ENCODE assay signal across 8 cellular contexts in the genomic region with DNA sequence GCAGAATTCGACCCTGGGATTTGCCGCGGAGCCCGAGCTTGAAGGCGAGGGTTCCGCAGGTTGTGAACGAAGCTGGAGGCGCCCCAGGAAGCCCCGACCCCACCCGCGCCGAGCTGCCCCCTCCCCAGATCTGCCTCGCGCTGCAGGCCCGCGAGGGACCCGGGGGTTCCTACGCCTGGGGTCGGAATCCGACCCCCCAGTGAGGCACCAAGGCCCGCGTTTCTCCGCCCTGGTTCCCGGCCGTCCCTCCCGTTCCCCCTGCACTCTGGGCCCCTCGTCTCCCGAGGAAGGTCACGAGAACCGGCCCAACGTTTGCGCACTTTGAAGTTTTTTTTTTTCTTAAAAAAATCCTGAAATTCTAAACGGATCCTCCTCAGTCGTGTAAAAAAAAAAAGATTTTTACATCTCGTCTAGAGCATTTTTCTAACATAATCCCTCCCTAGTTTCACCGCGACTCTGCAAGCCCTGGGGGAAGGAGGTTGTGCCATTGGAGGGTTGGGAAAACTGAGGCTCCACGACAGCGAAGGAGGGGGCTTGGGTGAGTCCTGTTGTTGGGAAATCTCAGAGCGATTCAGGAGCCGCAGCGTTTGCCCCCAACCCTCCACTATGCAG. TPM values are rescaled to one million over a fixed set of nuclear protein-coding genes. Genes with fewer than 3 reads are reported as not detected.
A peak's percentile ranks its signal among the peaks of the same experiment; 100 is the strongest.
DNase-seq lines count a peak whose midpoint lies in the region; ATAC-seq, FAIRE-seq and TF ChIP-seq lines count a peak whose summit lies in the region.

No MANE protein-coding gene starts in this region.

- in situ Hi-C loops in KBM-7 (cut with MboI; ENCODE audit: low pct_unique_long_range_greater_than_20kb, low sequenced_read_pairs) = no loop called here

- no peak for ATAC-seq in gastroesophageal sphincter

- TF ChIP-seq CTCF in Calu3 (IDR thresholded peaks at IDR 0.05; ENCODE audit: unreplicated experiment) (no peak), WI38 (IDR thresholded peaks at IDR 0.05; ENCODE audit: low read depth, low read length) (no peak), gastroesophageal sphincter (IDR thresholded peaks at IDR 0.05) (no peak)

- H3K27me3 ChIP-seq in gastroesophageal sphincter = peaks cover 6% of the 10 kb centered on the region
- H3K27me3 ChIP-seq in rectal smooth muscle tissue (ENCODE audit: control insufficient read depth, insufficient read depth, low read length) = peaks cover 11% of the 10 kb centered on the region

- no peaks in the 10 kb centered on the region for H3K4me1 Mint-ChIP-seq in Calu3 (ENCODE audit: low read depth, unreplicated experiment)

- intact Hi-C loops in Calu3 (cut with micrococcal nuclease; ENCODE audit: unreplicated experiment) = no loop called here

- no peak for FAIRE-seq in GM19239 (lab: Jason Lieb, UNC)

- peaks cover 73% of the 10 kb centered on the region for H3K27me3 Mint-ChIP-seq in Calu3 (ENCODE audit: unreplicated experiment)

- H3K4me3 Mint-ChIP-seq in Calu3 (ENCODE audit: low read depth, unreplicated experiment) = peak overlapping the region; percentile 60

- CTCF ChIA-PET in Calu3 (lab: Charles Lee) = interaction anchor here (1.4 kb wide), 1 partner anchor 25 kb away, joined by 8 read pairs; no protein-coding TSS in a partner anchor

- H3K4me3 ChIP-seq in WI38 (ENCODE audit: low read depth, low read length) = peak overlapping the region; percentile 71
- H3K4me3 ChIP-seq in gastroesophageal sphincter = peak overlapping the region; percentile 50 to 89
- H3K4me3 ChIP-seq in rectal smooth muscle tissue (ENCODE audit: low read length) = peak overlapping the region; percentile 67

- H3K4me1 ChIP-seq in gastroesophageal sphincter (peaks cover 0 to 42% (median 6%) of the 10 kb centered on the region in 3 donors), rectal smooth muscle tissue (ENCODE audit: control insufficient read depth, insufficient read depth, low read length) (peaks cover 3% of the 10 kb centered on the region)

- H3K9me3 ChIP-seq in gastroesophageal sphincter = no peaks in the 10 kb centered on the region

- DNase-seq in Calu3 (no peak), SK-N-DZ (ENCODE audit: low spot score) (no peak), NCI-H510A treated with DMSO at 0.1 percent for 48 hours (lab: John Stamatoyannopoulos, UW) (no peak), GM19239 (ENCODE audit: insufficient read length, low spot score) (no peak), KBM-7 (no peak)

- peaks cover 10% of the 10 kb centered on the region for H3K36me3 Mint-ChIP-seq in Calu3 (ENCODE audit: insufficient read depth, unreplicated experiment)

- BruUV-seq in Calu3 (replicated peaks; lab: Mats Ljungman, UMichigan) = no TSS peak

- no peak for TF ChIP-seq POLR2A in gastroesophageal sphincter (IDR thresholded peaks at IDR 0.05)

- H3K27ac ChIP-seq in gastroesophageal sphincter = peak overlapping the region in 3 of 4 donors; percentile 57 to 86 (median 85)
- no peak overlapping the region for H3K27ac ChIP-seq in rectal smooth muscle tissue (ENCODE audit: low read depth, low read length)

- TF ChIP-seq EP300 in gastroesophageal sphincter (IDR thresholded peaks at IDR 0.05) = no peak

- no peaks in the 10 kb centered on the region for H3K9me3 Mint-ChIP-seq in Calu3 (ENCODE audit: low read depth, unreplicated experiment)

- WGBS in gastroesophageal sphincter (ENCODE audit: low coverage in 1 of 2), 2 donors = 0 to 30% methylated on average over 4 to 5 of the region's 42 CpGs

- H3K36me3 ChIP-seq in gastroesophageal sphincter = no peaks in the 10 kb centered on the region
- H3K36me3 ChIP-seq in rectal smooth muscle tissue (ENCODE audit: control insufficient read depth, insufficient read depth, low read length) = no peaks in the 10 kb centered on the region

- H3K9ac ChIP-seq in rectal smooth muscle tissue (ENCODE audit: low read length) = no peak overlapping the region

- H3K27ac Mint-ChIP-seq in Calu3 (ENCODE audit: unreplicated experiment) = peak overlapping the region; percentile 4

RNA-seq across cellular contexts. Expression of gene GFPT2, which starts 0.9 kb away (rescaled TPM):
- 0.12 TPM in 1 of 2 replicates, not detected in the other for total RNA-seq in Calu3 (2022)
- 10 to 100 TPM; 28.7 to 94.1 (median 34.1) TPM for total RNA-seq in gastroesophageal sphincter
- 5.1 and 6.3 TPM in 2 replicates for polyA plus RNA-seq in SK-N-DZ (2014; cell fraction: cytosol; rRNA removed)
- 5.5 and 19.4 TPM in 2 replicates for polyA plus RNA-seq in SK-N-DZ (2014; cell fraction: nucleus; rRNA removed)

Comparison
In these comparisons a context has a peak if more than half of its experiments do, and no peak if none do; other contexts are left out.
1. RNA of gene GFPT2, which starts 0.9 kb away (total RNA-seq): 28.7 to 94.1 TPM in gastroesophageal sphincter; 0.12 TPM in Calu3; every median in the first group is over 10 times any median in the second.
2. Peak in every context shown above with its lines, with median percentiles within 50 percentile points of each other: H3K4me3 ChIP-seq.